Comparison of ENCODE assay signal across 2 cellular contexts in genomic region chr19:36009220-36009619, GRCh38.
TF ChIP-seq lines count a peak whose summit lies in the region.

No MANE protein-coding gene starts in this region.

TF ChIP-seq in K562, 482 proteins besides CTCF, POLR2A, EP300 and RAD21:
- no peak for TF ChIP-seq HSF4 (CRISPR knock-in tag; IDR thresholded peaks at IDR 0.05; ENCODE audit: borderline replicate concordance)
- TF ChIP-seq POLR2G (IDR thresholded peaks at IDR 0.05; ENCODE audit: low read depth, low read length), result 0 out of 2 replicates have a peak, but pooled peaks have one; percentile 26
- no peak for TF ChIP-seq L3MBTL2 (IDR thresholded peaks at IDR 0.05)
- no peak for TF ChIP-seq NFE2 (IDR thresholded peaks at IDR 0.05; ENCODE audit: low read depth)

TF ChIP-seq in HEK293T, 16 proteins besides CTCF, POLR2A, EP300 and RAD21:
- TF ChIP-seq PKNOX1 (IDR thresholded peaks at IDR 0.05) (no peak), SP1 (IDR thresholded peaks at IDR 0.05) (no peak), SUZ12 (IDR thresholded peaks at IDR 0.05) (no peak), HDGF (IDR thresholded peaks at IDR 0.05; ENCODE audit: borderline replicate concordance) (no peak), NFRKB (IDR thresholded peaks at IDR 0.05) (no peak), ARNT (IDR thresholded peaks at IDR 0.05) (no peak), ZNF384 (IDR thresholded peaks at IDR 0.05) (no peak), FOXK2 (IDR thresholded peaks at IDR 0.05) (no peak), TARDBP (IDR thresholded peaks at IDR 0.05) (no peak), CTBP1 (IDR thresholded peaks at IDR 0.05; ENCODE audit: borderline replicate concordance) (no peak), LEF1 (IDR thresholded peaks at IDR 0.05; ENCODE audit: borderline replicate concordance) (no peak)
